ENCODE assay signal across 12 cellular contexts in genomic region chr6:49579649-49580048, GRCh38. TPM values are rescaled to one million over a fixed set of nuclear protein-coding genes. Genes with fewer than 3 reads are reported as not detected.
"Had no signal": no experiment of that assay in that cellular context is flagged by ENCODE, and none has a peak within 500 bp of the region (broad histone marks: within the 10 kb centered on the region; RNA-seq: fewer than 3 reads in every experiment).

No MANE protein-coding gene starts in this region.

- H3K4me1 Mint-ChIP-seq: GM23338 had no signal

- H3K9me3 ChIP-seq: HAP-1 had no signal

- DNase-seq: GM23248, GOT3, H7, H9, HCEC 1CT, HFFc6 had no signal

- H3K4me1 ChIP-seq: HAP-1 had no signal

- H2AFZ ChIP-seq: GM23248, GM23338 had no signal

- ATAC-seq: GM23338, HCT116 had no signal

- FAIRE-seq: H1, H54 had no signal

- H3K4me2 ChIP-seq: GM23338 had no signal

- H3K4me3 Mint-ChIP-seq: GM23338, H9, HFFc6 had no signal

- H3K36me3 ChIP-seq: HAP-1 had no signal

- H3K27ac ChIP-seq: GM23248 had no signal

- H3K4me3 ChIP-seq: GM23248, GM23338, HAP-1 had no signal

- H3K9me3 Mint-ChIP-seq: GM23338, H9, HFFc6 had no signal

- H3K9ac ChIP-seq: GM23248 had no signal

- H3K27ac Mint-ChIP-seq: GM23338, H9, HFFc6 had no signal

RNA-seq across cellular contexts. Expression of gene C6orf141, which starts 29.2 kb away (rescaled TPM):
- total RNA-seq: GM23248, HFFc6 had no signal
- polyA plus RNA-seq: GM23248 had no signal

RNA-seq across cellular contexts. Expression of gene RHAG, which starts 57.0 kb away (rescaled TPM):
- total RNA-seq: GM23248, GM23338, H1, H4, H9, HFFc6 had no signal
- polyA plus RNA-seq: GM23248, GM23338, H1 had no signal
